ENCODE assay signal across 8 cellular contexts in the genomic region with DNA sequence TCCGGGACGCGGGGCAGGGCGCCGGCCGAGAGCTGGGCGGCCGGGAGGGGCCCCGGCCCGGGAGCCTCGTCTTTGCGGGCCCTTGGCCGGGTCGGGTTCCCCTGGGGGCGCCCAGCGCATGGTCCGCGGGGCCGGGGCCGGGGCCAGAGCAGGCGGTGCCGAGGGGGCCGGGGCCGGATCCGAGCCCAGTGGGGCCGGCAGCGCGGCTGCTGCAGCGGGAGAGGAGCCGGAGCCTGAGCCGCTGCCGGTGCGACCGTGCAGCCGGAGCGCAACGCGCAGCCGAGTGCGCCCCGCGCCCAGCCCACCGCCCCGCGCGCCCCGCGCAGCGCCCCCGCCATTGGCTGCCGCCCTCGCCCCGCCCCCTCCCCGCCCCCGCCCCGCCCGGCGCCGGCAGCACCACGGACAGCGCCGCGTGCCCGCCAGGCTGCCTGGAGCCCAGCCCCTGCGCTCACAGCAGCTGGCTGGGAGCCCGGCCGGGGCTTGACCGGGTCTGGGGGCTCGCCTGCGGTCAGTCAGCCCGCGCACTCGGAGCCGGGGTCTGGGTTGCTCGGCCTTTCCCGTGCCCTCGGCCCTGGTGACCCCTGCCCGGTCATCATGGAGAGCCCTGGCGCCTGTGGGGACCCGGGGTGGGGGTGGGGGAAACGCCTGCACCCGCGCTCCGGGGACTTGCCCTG. TPM values are rescaled to one million over a fixed set of nuclear protein-coding genes. Genes with fewer than 3 reads are reported as not detected.
DNase-seq lines count a peak whose midpoint lies in the region; ATAC-seq and TF ChIP-seq lines count a peak whose summit lies in the region.

HRH3 (minus strand) TSS at position 287 of the 674 bp plus-strand sequence. CDS start 308 bp downstream, outside the sequence.

- H3K27ac ChIP-seq in sigmoid colon (no peak within 1 kb of the TSS), colonic mucosa (no peak within 1 kb of the TSS)

- no peak for TF ChIP-seq CTCF in sigmoid colon (IDR thresholded peaks at IDR 0.05)
- no peak for TF ChIP-seq CTCF in colonic mucosa (IDR thresholded peaks at IDR 0.05)

- TF ChIP-seq EP300 in sigmoid colon (IDR thresholded peaks at IDR 0.05), result no peak

- H3K36me3 ChIP-seq in sigmoid colon (no peaks in the 10 kb centered on the region), colonic mucosa (no peaks in the 10 kb centered on the region)

- DNase-seq in NCI-H748 (lab: John Stamatoyannopoulos, UW; ENCODE audit: unreplicated experiment) (peak; percentile 65), NCI-H748 treated with DMSO at 0.1 percent for 48 hours (lab: John Stamatoyannopoulos, UW) (no peak), NCI-H510A (lab: John Stamatoyannopoulos, UW) (peak; percentile 22), Right ventricle myocardium superior (peak; percentile 62), sigmoid colon (no peak), colonic mucosa (no peak)
- DNase-seq in activated T-helper 9 cell treated with anti-CD3 and anti-CD28 coated beads, Interleukin-2, amount 50 U/mL, for 16 hours (ENCODE audit: low read depth), result peak; percentile 10

- H3K9ac ChIP-seq in colonic mucosa (ENCODE audit: low read depth in 2 of 2, low read length in 2 of 2), result no peak within 1 kb of the TSS

- no peak for TF ChIP-seq POLR2A in sigmoid colon (IDR thresholded peaks at IDR 0.05)

- ATAC-seq in Right ventricle myocardium superior (ENCODE audit: poor library complexity) (peak; percentile 84), HG02798 (IDR thresholded peaks at IDR 0.05; ENCODE audit: poor library complexity, unreplicated experiment) (no peak)

- H3K9me3 ChIP-seq in sigmoid colon (no peaks in the 10 kb centered on the region), colonic mucosa (no peaks in the 10 kb centered on the region)

- intact Hi-C loops in Right ventricle myocardium superior (cut with DNase I) (no loop called here), sigmoid colon (cut with DNase I) (no loop called here), colonic mucosa (cut with DNase I) (no loop called here)

- H3K27me3 ChIP-seq in sigmoid colon (peaks cover 55 to 95% (median 82%) of the 10 kb centered on the region in 3 donors), colonic mucosa (peaks cover 61% of the 10 kb centered on the region)

- 1% methylated on average over 84 of the region's 84 CpGs for WGBS in sigmoid colon, 2 donors

- H3K4me3 ChIP-seq in sigmoid colon, result peak within 1 kb of the TSS in 3 of 4 donors; percentile 31 to 47 (median 43)
- no peak within 1 kb of the TSS for H3K4me3 ChIP-seq in colonic mucosa

- H3K4me1 ChIP-seq in sigmoid colon (peaks cover 0 to 19% (median 18%) of the 10 kb centered on the region in 4 donors), colonic mucosa (no peaks in the 10 kb centered on the region)

RNA-seq across cellular contexts. Expression of gene HRH3, which starts in this region (rescaled TPM):
- total RNA-seq in Right ventricle myocardium superior, result not detected
- not detected for total RNA-seq in sigmoid colon
- not detected for polyA plus RNA-seq in sigmoid colon
- not detected for total RNA-seq in colonic mucosa

Comparison
In these comparisons a context has a peak if more than half of its experiments do, and no peak if none do; other contexts are left out.
1. DNase-seq: peak in NCI-H748 (single experiment), NCI-H510A (single experiment) and activated T-helper 9 cell treated with anti-CD3 and anti-CD28 coated beads, Interleukin-2, amount 50 U/mL, for 16 hours (single experiment); none in NCI-H748 treated with DMSO at 0.1 percent for 48 hours (single experiment), sigmoid colon (single experiment) and colonic mucosa (single experiment).
2. Peak in DNase-seq and ATAC-seq in Right ventricle myocardium superior; RNA of the gene not detected or under 1 TPM.